ENCODE assay signal across 1 cellular context in the genomic region with DNA sequence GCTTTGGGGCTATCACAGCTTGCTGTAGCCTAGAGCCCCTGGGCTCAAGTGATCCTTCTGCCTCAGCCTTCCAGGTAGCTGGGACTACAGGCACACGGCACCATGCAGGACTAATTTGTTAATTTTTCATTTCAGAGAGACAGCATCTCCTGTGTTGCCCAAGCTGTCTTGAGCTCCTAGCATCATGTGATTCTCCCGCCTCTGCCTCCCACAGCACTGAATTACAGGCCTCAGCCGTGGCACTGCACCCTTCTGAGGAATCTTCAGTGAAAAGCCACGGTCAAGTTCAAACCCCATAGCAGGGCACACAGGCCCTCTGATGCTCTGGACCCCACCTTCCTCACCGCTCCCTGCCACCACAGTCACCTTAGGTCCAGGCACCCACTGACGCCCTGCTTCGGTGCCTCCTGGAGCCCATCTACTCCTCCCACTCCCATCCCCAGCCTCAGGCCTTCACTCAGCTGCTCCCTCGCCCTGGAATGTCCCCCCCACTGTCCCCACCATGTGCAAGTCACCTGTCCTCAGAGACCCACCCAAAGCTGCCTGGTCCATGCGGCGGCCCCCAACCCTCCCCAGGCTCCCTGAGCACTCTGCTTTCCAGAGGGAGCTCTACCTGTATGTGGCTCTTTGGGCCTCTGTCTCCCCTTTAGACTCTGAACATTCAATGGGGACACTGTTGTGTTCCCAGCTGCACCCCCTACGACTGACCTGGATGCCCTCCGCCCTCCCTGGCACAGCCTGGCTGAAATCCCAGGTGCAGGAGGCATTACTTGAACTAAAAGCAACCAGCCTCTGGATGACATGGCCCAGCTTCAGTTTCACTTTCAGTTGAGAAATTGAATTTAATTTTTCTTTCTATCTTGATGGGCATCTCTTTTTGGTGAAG.
TF ChIP-seq lines count a peak whose summit lies in the region.

No MANE protein-coding gene starts in this region.

TF ChIP-seq in H1, 55 proteins besides CTCF, POLR2A, EP300 and RAD21 (continued from another document):
- TF ChIP-seq, protein P1, sequence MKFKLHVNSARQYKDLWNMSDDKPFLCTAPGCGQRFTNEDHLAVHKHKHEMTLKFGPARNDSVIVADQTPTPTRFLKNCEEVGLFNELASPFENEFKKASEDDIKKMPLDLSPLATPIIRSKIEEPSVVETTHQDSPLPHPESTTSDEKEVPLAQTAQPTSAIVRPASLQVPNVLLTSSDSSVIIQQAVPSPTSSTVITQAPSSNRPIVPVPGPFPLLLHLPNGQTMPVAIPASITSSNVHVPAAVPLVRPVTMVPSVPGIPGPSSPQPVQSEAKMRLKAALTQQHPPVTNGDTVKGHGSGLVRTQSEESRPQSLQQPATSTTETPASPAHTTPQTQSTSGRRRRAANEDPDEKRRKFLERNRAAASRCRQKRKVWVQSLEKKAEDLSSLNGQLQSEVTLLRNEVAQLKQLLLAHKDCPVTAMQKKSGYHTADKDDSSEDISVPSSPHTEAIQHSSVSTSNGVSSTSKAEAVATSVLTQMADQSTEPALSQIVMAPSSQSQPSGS (IDR thresholded peaks at IDR 0.05; ENCODE audit: low read length), result no peak
- TF ChIP-seq SP2 (IDR thresholded peaks at IDR 0.05; ENCODE audit: low read length), result no peak
- no peak for TF ChIP-seq CBX5 (IDR thresholded peaks at IDR 0.05; ENCODE audit: low read depth, low read length)
- TF ChIP-seq NANOG (IDR thresholded peaks at IDR 0.05; ENCODE audit: insufficient read depth, low read depth, low read length, poor library complexity, severe bottlenecking), result no peak
- TF ChIP-seq TCF12 (IDR thresholded peaks at IDR 0.05; ENCODE audit: low read depth, low read length), result no peak
TF ChIP-seq in H1: peak in this region for 0.
